In the genomic region with DNA sequence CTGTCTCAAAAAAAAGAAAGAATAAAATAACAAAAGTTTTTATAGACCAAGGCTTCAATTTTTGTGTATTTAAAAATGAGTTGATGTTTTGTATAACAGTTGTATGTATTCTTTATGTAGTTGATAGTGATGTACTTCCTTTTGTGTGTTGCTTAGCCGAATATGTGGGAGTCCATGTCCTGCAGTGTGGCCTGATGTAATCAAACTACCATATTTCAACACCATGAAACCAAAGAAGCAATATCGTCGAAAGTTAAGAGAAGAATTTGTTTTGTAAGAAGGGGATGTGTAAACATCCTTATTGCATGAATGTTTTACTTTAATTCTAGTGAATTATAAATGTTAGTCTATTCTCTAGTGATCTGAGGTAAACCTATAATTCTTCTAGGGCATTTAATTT, we compare ENCODE assay signal across 1 cellular context.
TF ChIP-seq lines count a peak whose summit lies in the region.

No MANE protein-coding gene starts in this region.

TF ChIP-seq in HepG2, 621 proteins besides CTCF, POLR2A, EP300 and RAD21:
- TF ChIP-seq, protein P1, sequence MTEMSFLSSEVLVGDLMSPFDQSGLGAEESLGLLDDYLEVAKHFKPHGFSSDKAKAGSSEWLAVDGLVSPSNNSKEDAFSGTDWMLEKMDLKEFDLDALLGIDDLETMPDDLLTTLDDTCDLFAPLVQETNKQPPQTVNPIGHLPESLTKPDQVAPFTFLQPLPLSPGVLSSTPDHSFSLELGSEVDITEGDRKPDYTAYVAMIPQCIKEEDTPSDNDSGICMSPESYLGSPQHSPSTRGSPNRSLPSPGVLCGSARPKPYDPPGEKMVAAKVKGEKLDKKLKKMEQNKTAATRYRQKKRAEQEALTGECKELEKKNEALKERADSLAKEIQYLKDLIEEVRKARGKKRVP (CRISPR knock-in tag; IDR thresholded peaks at IDR 0.05), result peak in 1 of 2 experiments; percentile 71; a peak in 2 of 4 replicates
- TF ChIP-seq, protein P2, sequence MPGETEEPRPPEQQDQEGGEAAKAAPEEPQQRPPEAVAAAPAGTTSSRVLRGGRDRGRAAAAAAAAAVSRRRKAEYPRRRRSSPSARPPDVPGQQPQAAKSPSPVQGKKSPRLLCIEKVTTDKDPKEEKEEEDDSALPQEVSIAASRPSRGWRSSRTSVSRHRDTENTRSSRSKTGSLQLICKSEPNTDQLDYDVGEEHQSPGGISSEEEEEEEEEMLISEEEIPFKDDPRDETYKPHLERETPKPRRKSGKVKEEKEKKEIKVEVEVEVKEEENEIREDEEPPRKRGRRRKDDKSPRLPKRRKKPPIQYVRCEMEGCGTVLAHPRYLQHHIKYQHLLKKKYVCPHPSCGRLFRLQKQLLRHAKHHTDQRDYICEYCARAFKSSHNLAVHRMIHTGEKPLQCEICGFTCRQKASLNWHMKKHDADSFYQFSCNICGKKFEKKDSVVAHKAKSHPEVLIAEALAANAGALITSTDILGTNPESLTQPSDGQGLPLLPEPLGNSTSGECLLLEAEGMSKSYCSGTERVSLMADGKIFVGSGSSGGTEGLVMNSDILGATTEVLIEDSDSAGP (CRISPR knock-in tag; IDR thresholded peaks at IDR 0.05; ENCODE audit: borderline replicate concordance), result no peak
- TF ChIP-seq, protein P3, sequence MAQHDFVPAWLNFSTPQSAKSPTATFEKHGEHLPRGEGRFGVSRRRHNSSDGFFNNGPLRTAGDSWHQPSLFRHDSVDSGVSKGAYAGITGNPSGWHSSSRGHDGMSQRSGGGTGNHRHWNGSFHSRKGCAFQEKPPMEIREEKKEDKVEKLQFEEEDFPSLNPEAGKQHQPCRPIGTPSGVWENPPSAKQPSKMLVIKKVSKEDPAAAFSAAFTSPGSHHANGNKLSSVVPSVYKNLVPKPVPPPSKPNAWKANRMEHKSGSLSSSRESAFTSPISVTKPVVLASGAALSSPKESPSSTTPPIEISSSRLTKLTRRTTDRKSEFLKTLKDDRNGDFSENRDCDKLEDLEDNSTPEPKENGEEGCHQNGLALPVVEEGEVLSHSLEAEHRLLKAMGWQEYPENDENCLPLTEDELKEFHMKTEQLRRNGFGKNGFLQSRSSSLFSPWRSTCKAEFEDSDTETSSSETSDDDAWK (CRISPR knock-in tag; IDR thresholded peaks at IDR 0.05), result no peak
- no peak for TF ChIP-seq FOXA1 (IDR thresholded peaks at IDR 0.05)
- no peak for TF ChIP-seq FOXA1 (CRISPR knock-in tag; IDR thresholded peaks at IDR 0.05)
- TF ChIP-seq CEBPB (IDR thresholded peaks at IDR 0.05; ENCODE audit: borderline replicate concordance, low read depth, low read length), result peak; percentile 41; the same call in 1 of the 2 replicates
- TF ChIP-seq FOXO1 (CRISPR knock-in tag; IDR thresholded peaks at IDR 0.05), result no peak
- TF ChIP-seq RXRA (CRISPR knock-in tag; IDR thresholded peaks at IDR 0.05), result no peak
- TF ChIP-seq JUND (CRISPR knock-in tag; IDR thresholded peaks at IDR 0.05), result no peak
- no peak for TF ChIP-seq KDM4B (CRISPR knock-in tag; IDR thresholded peaks at IDR 0.05)
- no peak for TF ChIP-seq ZBTB37 (CRISPR knock-in tag; IDR thresholded peaks at IDR 0.05)
- no peak for TF ChIP-seq ZMAT5 (CRISPR knock-in tag; IDR thresholded peaks at IDR 0.05; ENCODE audit: borderline replicate concordance, low read depth)
TF ChIP-seq in HepG2: peak in this region for 2.
